ENCODE assay signal across 18 cellular contexts in the genomic region with DNA sequence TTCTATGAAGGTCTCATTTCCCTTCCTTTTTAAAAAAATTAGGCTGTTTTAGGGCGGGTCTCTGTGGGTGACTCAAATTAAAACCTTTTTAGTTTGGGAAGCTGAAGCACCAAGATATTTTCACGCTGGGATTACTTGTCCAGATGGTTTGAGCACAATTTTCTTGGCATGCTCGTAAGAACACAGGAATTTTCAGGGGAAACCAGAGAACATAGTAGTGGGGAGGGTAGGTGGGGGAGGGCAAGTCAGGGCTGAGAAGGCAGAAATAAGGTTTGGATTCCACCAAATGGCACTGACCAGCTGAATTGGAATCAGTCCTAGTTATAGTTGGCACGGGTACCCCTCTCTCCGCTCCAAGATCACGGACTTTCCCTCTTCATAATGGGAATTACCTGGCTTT.
DNase-seq lines count a peak whose midpoint lies in the region; ATAC-seq and TF ChIP-seq lines count a peak whose summit lies in the region.
"Had no signal": no experiment of that assay in that cellular context is flagged by ENCODE, and none has a peak within 500 bp of the region (broad histone marks: within the 10 kb centered on the region; RNA-seq: fewer than 3 reads in every experiment).

No MANE protein-coding gene starts in this region.

- no peak overlapping the region for H2BK12ac ChIP-seq in mesenchymal stem cell (ENCODE audit: low read length in 2 of 2)

- H2AK5ac ChIP-seq in mesenchymal stem cell (ENCODE audit: low read length, severe bottlenecking): peak overlapping the region; percentile 21

- no peak overlapping the region for H3K23ac ChIP-seq in mesenchymal stem cell (ENCODE audit: low read length in 2 of 2)

- H3K27ac ChIP-seq in mesenchymal stem cell (ENCODE audit: low read length, poor library complexity, severe bottlenecking): no peak overlapping the region
- H3K27ac ChIP-seq: hepatocyte, PC-9, right atrium auricular region had no signal

- H3K14ac ChIP-seq in mesenchymal stem cell (ENCODE audit: low read length in 2 of 2): no peak overlapping the region

- H2BK5ac ChIP-seq in mesenchymal stem cell (ENCODE audit: low read depth, low read length, poor library complexity, severe bottlenecking): no peak overlapping the region

- no peak overlapping the region for H3K4me2 ChIP-seq in mesenchymal stem cell (ENCODE audit: low read length, poor library complexity, severe bottlenecking)
- H3K4me2 ChIP-seq: hepatocyte, PC-9 had no signal

- peak overlapping the region in 1 of 5 experiments; percentile 1 for H3K4me3 Mint-ChIP-seq in brain
- H3K4me3 Mint-ChIP-seq: naive B cell, type B pancreatic cell had no signal

- no peak overlapping the region for H3K18ac ChIP-seq in mesenchymal stem cell (ENCODE audit: low read depth in 1 of 2, low read length in 2 of 2)

- H2BK15ac ChIP-seq in mesenchymal stem cell (ENCODE audit: low read depth, poor library complexity, severe bottlenecking): no peak overlapping the region

- no peaks in the 10 kb centered on the region for H3K9me3 ChIP-seq in mesenchymal stem cell (ENCODE audit: control insufficient read depth, low read length)
- H3K9me3 ChIP-seq: right atrium auricular region had no signal

- no peaks in the 10 kb centered on the region for H3K36me3 Mint-ChIP-seq in brain
- H3K36me3 Mint-ChIP-seq: type B pancreatic cell had no signal

- TF ChIP-seq CTCF in brain (conservative IDR thresholded peaks at IDR 0.05): no peak

- no peaks in the 10 kb centered on the region for H3K79me1 ChIP-seq in mesenchymal stem cell (replicated peaks; ENCODE audit: low read length, poor library complexity, severe bottlenecking)

- DNase-seq in A172 (ENCODE audit: low spot score) (peak; percentile 22), HCEC 1CT (peak; percentile 54), mesenchymal stem cell (no peak), DMS79 (lab: John Stamatoyannopoulos, UW) (no peak), occipital lobe (lab: John Stamatoyannopoulos, UW) (no peak)
- DNase-seq in activated CD4-positive, alpha-beta T cell treated with anti-CD3 and anti-CD28 coated beads, Interleukin-2, amount 50 U/mL, for 4 hours: no peak
- DNase-seq: activated effector memory CD4-positive, alpha-beta T cell treated with anti-CD3 and anti-CD28 coated beads, Interleukin-2, amount 50 U/mL, for 16 hours; naive B cell; NCI-H1930; NCI-H526 treated with DMSO at 0.1 percent for 48 hours; PC-9; stimulated activated CD4-positive, alpha-beta T cell treated with anti-CD3 and anti-CD28 coated beads, Interleukin-4, amount 100 ng/mL, for 4 hours; SW 1271 had no signal

- H3K4me1 Mint-ChIP-seq in brain: peaks cover 45% of the 10 kb centered on the region
- H3K4me1 Mint-ChIP-seq: naive B cell had no signal

- no peak overlapping the region for H3K4me3 ChIP-seq in mesenchymal stem cell (ENCODE audit: insufficient read depth in 1 of 2, low read depth in 1 of 2, low read length in 2 of 2)
- H3K4me3 ChIP-seq: hepatocyte, PC-9, right atrium auricular region had no signal

- H3K27ac Mint-ChIP-seq in brain: peak overlapping the region; percentile 3 to 79 (median 57)
- H3K27ac Mint-ChIP-seq: naive B cell, type B pancreatic cell had no signal

- ATAC-seq in GM18502 (IDR thresholded peaks at IDR 0.05; ENCODE audit: poor library complexity, unreplicated experiment): no peak

- peaks cover 5% of the 10 kb centered on the region for H3K4me1 ChIP-seq in mesenchymal stem cell (ENCODE audit: control insufficient read depth, insufficient read depth, low read depth, low read length)
- H3K4me1 ChIP-seq: right atrium auricular region had no signal

- no peak overlapping the region for H3K9ac ChIP-seq in mesenchymal stem cell (ENCODE audit: low read length)

- no peak overlapping the region for H2BK120ac ChIP-seq in mesenchymal stem cell (ENCODE audit: low read depth, low read length)

- no peak overlapping the region for H3K4ac ChIP-seq in mesenchymal stem cell (ENCODE audit: low read depth in 1 of 2, low read length in 2 of 2)

- no peak overlapping the region for H4K8ac ChIP-seq in mesenchymal stem cell (ENCODE audit: low read length)

- no peaks in the 10 kb centered on the region for H3K9me3 Mint-ChIP-seq in brain
- H3K9me3 Mint-ChIP-seq: type B pancreatic cell had no signal

- WGBS in mesenchymal stem cell: 77% methylated on average over 5 of the region's 6 CpGs

- no peaks in the 10 kb centered on the region for H3K27me3 ChIP-seq in mesenchymal stem cell (ENCODE audit: control insufficient read depth in 1 of 2, insufficient read depth in 1 of 2, low read length in 2 of 2)
- H3K27me3 ChIP-seq: hepatocyte, right atrium auricular region had no signal

- H2AFZ ChIP-seq in mesenchymal stem cell (ENCODE audit: low read depth, low read length): no peak overlapping the region
- H2AFZ ChIP-seq: hepatocyte, PC-9 had no signal

- no peaks in the 10 kb centered on the region for H3K36me3 ChIP-seq in mesenchymal stem cell (ENCODE audit: control insufficient read depth in 1 of 2, insufficient read depth in 2 of 2, low read depth in 1 of 2, low read length in 2 of 2)
- H3K36me3 ChIP-seq: right atrium auricular region had no signal

- H4K91ac ChIP-seq in mesenchymal stem cell (ENCODE audit: low read length): no peak overlapping the region

- no peaks in the 10 kb centered on the region for H3K27me3 Mint-ChIP-seq in brain

Comparison
In these comparisons a context has a peak if more than half of its experiments do, and no peak if none do; other contexts are left out.
1. DNase-seq: peak in A172 (single experiment) and HCEC 1CT (single experiment); none in mesenchymal stem cell (single experiment), activated CD4-positive, alpha-beta T cell treated with anti-CD3 and anti-CD28 coated beads, Interleukin-2, amount 50 U/mL, for 4 hours (0 of 2), DMS79 (single experiment) and occipital lobe (single experiment).